In the genomic region with DNA sequence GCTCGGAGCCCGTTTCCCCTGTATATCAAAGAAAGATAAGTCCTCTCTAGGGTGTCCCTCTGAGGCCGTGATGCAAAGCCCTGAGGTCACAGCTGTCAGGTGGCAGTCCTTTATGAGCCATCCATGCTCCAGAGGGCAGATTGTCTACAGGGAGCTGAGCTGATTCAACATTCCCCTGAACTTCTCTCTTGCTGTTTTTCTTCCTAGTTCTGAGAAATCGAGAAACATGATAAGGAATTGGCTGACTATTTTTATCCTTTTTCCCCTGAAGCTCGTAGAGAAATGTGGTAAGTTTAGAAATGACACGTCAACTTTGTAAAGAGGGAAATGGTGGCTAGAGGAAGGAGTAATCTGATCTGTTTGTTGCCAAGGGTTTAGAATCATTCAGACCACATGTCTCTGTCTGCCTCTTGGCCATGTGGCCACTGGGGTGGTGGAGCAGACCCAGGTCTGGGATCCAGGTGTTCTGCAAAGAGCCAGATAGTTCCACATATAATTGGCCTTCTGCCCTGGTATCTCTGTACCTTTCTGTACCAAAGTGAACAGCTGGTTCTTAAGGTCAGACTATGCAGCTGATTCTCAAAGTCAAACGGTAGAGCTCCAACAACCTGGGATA, we compare ENCODE assay signal across 8 cellular contexts. TPM values are rescaled to one million over a fixed set of nuclear protein-coding genes. Genes with fewer than 3 reads are reported as not detected.
DNase-seq lines count a peak whose midpoint lies in the region; ATAC-seq and TF ChIP-seq lines count a peak whose summit lies in the region.

No MANE protein-coding gene starts in this region.

- peaks cover 10 to 21% (median 11%) of the 10 kb centered on the region in 3 donors for H3K4me1 Mint-ChIP-seq in CD8-positive, alpha-beta memory T cell
- peaks cover 32% of the 10 kb centered on the region for H3K4me1 Mint-ChIP-seq in activated naive CD8-positive, alpha-beta T cell treated with anti-CD3 and anti-CD28 coated beads, Interleukin-2, amount 10 ng/mL, durations not matched to agents 7 days and 5 days
- peaks cover 46% of the 10 kb centered on the region for H3K4me1 Mint-ChIP-seq in nephron progenitor cell

- H4K20me1 ChIP-seq in KMS-11 (ENCODE audit: insufficient read depth), result no peaks in the 10 kb centered on the region

- peak overlapping the region; percentile 3 for H3K27ac ChIP-seq in CD8-positive, alpha-beta memory T cell (ENCODE audit: low read depth, low read length)
- peak overlapping the region; percentile 97 for H3K27ac ChIP-seq in KMS-11
- H3K27ac ChIP-seq in breast epithelium, result no peak overlapping the region

- CTCF ChIA-PET in CD8-positive, alpha-beta memory T cell (lab: Charles Lee), result no interaction called here

- H3K79me2 ChIP-seq in KMS-11 (ENCODE audit: insufficient read depth, low read depth), result no peaks in the 10 kb centered on the region; the same call in 1 of the 2 replicates

- no peaks in the 10 kb centered on the region for H3K4me1 ChIP-seq in CD8-positive, alpha-beta memory T cell (ENCODE audit: insufficient read depth, low read length)
- H3K4me1 ChIP-seq in KMS-11 (ENCODE audit: low read depth, poor library complexity, severe bottlenecking) (peaks cover 34% of the 10 kb centered on the region), breast epithelium (peaks cover 0 to 7% of the 10 kb centered on the region in 2 donors)

- H3K27ac Mint-ChIP-seq in CD8-positive, alpha-beta memory T cell, result peak overlapping the region in 2 of 8 donors; percentile 29 to 69
- H3K27ac Mint-ChIP-seq in activated naive CD8-positive, alpha-beta T cell treated with anti-CD3 and anti-CD28 coated beads, Interleukin-2, amount 10 ng/mL, durations not matched to agents 7 days and 5 days, result peak overlapping the region; percentile 76
- H3K27ac Mint-ChIP-seq in nephron progenitor cell, result peak overlapping the region; percentile 79

- TF ChIP-seq CTCF in KMS-11 (conservative IDR thresholded peaks at IDR 0.05; ENCODE audit: low read depth, low read length) (no peak), nephron progenitor cell (IDR thresholded peaks at IDR 0.05) (no peak), breast epithelium (IDR thresholded peaks at IDR 0.05) (no peak)

- peak overlapping the region; percentile 60 for H2AFZ ChIP-seq in KMS-11 (ENCODE audit: low read depth)

- no peaks in the 10 kb centered on the region for H3K9me3 Mint-ChIP-seq in CD8-positive, alpha-beta memory T cell
- no peaks in the 10 kb centered on the region for H3K9me3 Mint-ChIP-seq in activated naive CD8-positive, alpha-beta T cell treated with anti-CD3 and anti-CD28 coated beads, Interleukin-2, amount 10 ng/mL, durations not matched to agents 7 days and 5 days
- H3K9me3 Mint-ChIP-seq in nephron progenitor cell, result no peaks in the 10 kb centered on the region

- no peaks in the 10 kb centered on the region for H3K36me3 ChIP-seq in CD8-positive, alpha-beta memory T cell (ENCODE audit: insufficient read depth, low read length)
- H3K36me3 ChIP-seq in KMS-11 (ENCODE audit: insufficient read depth) (no peaks in the 10 kb centered on the region), breast epithelium (no peaks in the 10 kb centered on the region)

- peak overlapping the region in 1 of 7 donors; percentile 69 for H3K4me3 Mint-ChIP-seq in CD8-positive, alpha-beta memory T cell
- H3K4me3 Mint-ChIP-seq in activated naive CD8-positive, alpha-beta T cell treated with anti-CD3 and anti-CD28 coated beads, Interleukin-2, amount 10 ng/mL, durations not matched to agents 7 days and 5 days, result peak overlapping the region; percentile 33
- peak overlapping the region; percentile 12 for H3K4me3 Mint-ChIP-seq in nephron progenitor cell

- POLR2A ChIA-PET in CD8-positive, alpha-beta memory T cell (lab: Charles Lee), result no interaction called here
- POLR2A ChIA-PET in activated naive CD8-positive, alpha-beta T cell treated with anti-CD3 and anti-CD28 coated beads, Interleukin-2, amount 10 ng/mL, durations not matched to agents 7 days and 5 days (lab: Charles Lee), result interaction anchor here (0.5 kb wide), 1 partner anchor 131 kb away, joined by 4 read pairs; no protein-coding TSS in a partner anchor

- no peaks in the 10 kb centered on the region for H3K27me3 ChIP-seq in CD8-positive, alpha-beta memory T cell (ENCODE audit: insufficient read depth, low read length, poor library complexity, severe bottlenecking)
- H3K27me3 ChIP-seq in KMS-11 (ENCODE audit: insufficient read depth, low read depth) (no peaks in the 10 kb centered on the region), breast epithelium (no peaks in the 10 kb centered on the region)

- H3K9me3 ChIP-seq in CD8-positive, alpha-beta memory T cell (ENCODE audit: low read length), result no peaks in the 10 kb centered on the region
- H3K9me3 ChIP-seq in breast epithelium, result no peaks in the 10 kb centered on the region

- peaks cover 0 to 2% of the 10 kb centered on the region in 2 donors for H3K27me3 Mint-ChIP-seq in CD8-positive, alpha-beta memory T cell
- H3K27me3 Mint-ChIP-seq in activated naive CD8-positive, alpha-beta T cell treated with anti-CD3 and anti-CD28 coated beads, Interleukin-2, amount 10 ng/mL, durations not matched to agents 7 days and 5 days, result no peaks in the 10 kb centered on the region
- H3K27me3 Mint-ChIP-seq in nephron progenitor cell (ENCODE audit: low read depth, poor library complexity), result no peaks in the 10 kb centered on the region

- no peak for TF ChIP-seq POLR2A in breast epithelium (IDR thresholded peaks at IDR 0.05)

- peaks cover 0 to 15% (median 2%) of the 10 kb centered on the region in 3 donors for H3K36me3 Mint-ChIP-seq in CD8-positive, alpha-beta memory T cell
- H3K36me3 Mint-ChIP-seq in activated naive CD8-positive, alpha-beta T cell treated with anti-CD3 and anti-CD28 coated beads, Interleukin-2, amount 10 ng/mL, durations not matched to agents 7 days and 5 days, result no peaks in the 10 kb centered on the region
- peaks cover 9% of the 10 kb centered on the region for H3K36me3 Mint-ChIP-seq in nephron progenitor cell (ENCODE audit: low read depth)

- DNase-seq in CD8-positive, alpha-beta memory T cell, result no peak
- no peak for DNase-seq in activated naive CD8-positive, alpha-beta T cell treated with anti-CD3 and anti-CD28 coated beads, Interleukin-2, amount 10 ng/mL, durations not matched to agents 7 days and 5 days
- no peak for DNase-seq in nephron progenitor cell
- no peak for DNase-seq in LoVo (ENCODE audit: low spot score)
- DNase-seq in breast epithelium (ENCODE audit: low spot score in 2 of 2), result no peak

- intact Hi-C loops in breast epithelium (cut with DNase I; ENCODE audit: low total_unique reads), result no loop called here

- H3K9ac ChIP-seq in KMS-11, result peak overlapping the region; percentile 66

- no peak overlapping the region for H3K4me3 ChIP-seq in CD8-positive, alpha-beta memory T cell (ENCODE audit: low read length)
- H3K4me3 ChIP-seq in KMS-11 (IDR thresholded peaks at IDR 0.05; ENCODE audit: insufficient read depth, low read depth, low read length) (no peak overlapping the region), breast epithelium (no peak overlapping the region)

- peak overlapping the region; percentile 71 for H3K4me2 ChIP-seq in KMS-11

- no peak for ATAC-seq in activated naive CD8-positive, alpha-beta T cell treated with anti-CD3 and anti-CD28 coated beads, Interleukin-2, amount 10 ng/mL, durations not matched to agents 7 days and 5 days (ENCODE audit: low read depth)
- ATAC-seq in GM18502 (IDR thresholded peaks at IDR 0.05; ENCODE audit: poor library complexity, unreplicated experiment), result no peak
- no peak for ATAC-seq in HG02642 (IDR thresholded peaks at IDR 0.05; ENCODE audit: poor library complexity, unreplicated experiment)

RNA-seq across cellular contexts. Expression of a gene that starts 3.5 kb away (rescaled TPM):
- total RNA-seq in CD8-positive, alpha-beta memory T cell, result 10 to 100 TPM; 33.3 to 35.5 TPM
- 7.7 TPM for polyA plus RNA-seq in CD8-positive, alpha-beta memory T cell
- total RNA-seq in activated naive CD8-positive, alpha-beta T cell treated with anti-CD3 and anti-CD28 coated beads, Interleukin-2, amount 10 ng/mL, durations not matched to agents 7 days and 5 days, result 10 to 100 TPM in 1 of 2 experiments, 1 to 10 TPM in 1; 8.5 to 10.0 TPM
- total RNA-seq in breast epithelium, result 10 to 100 TPM; 20.0 to 31.0 (median 20.1) TPM

RNA-seq across cellular contexts. Expression of a gene that starts 4.0 kb away (rescaled TPM):
- total RNA-seq in CD8-positive, alpha-beta memory T cell, result 10 to 100 TPM; 17.0 to 17.1 TPM
- polyA plus RNA-seq in CD8-positive, alpha-beta memory T cell, result 6.9 TPM
- 10 to 100 TPM; 11.8 to 12.2 TPM for total RNA-seq in activated naive CD8-positive, alpha-beta T cell treated with anti-CD3 and anti-CD28 coated beads, Interleukin-2, amount 10 ng/mL, durations not matched to agents 7 days and 5 days
- 10 to 100 TPM in 2 of 3 donors, 1 to 10 TPM in 1; 9.5 to 17.4 (median 16.4) TPM for total RNA-seq in breast epithelium

RNA-seq across cellular contexts. Expression of a gene that starts 28.3 kb away (rescaled TPM):
- 10 to 100 TPM; 23.4 to 26.0 TPM for total RNA-seq in CD8-positive, alpha-beta memory T cell
- 38.9 TPM for polyA plus RNA-seq in CD8-positive, alpha-beta memory T cell
- total RNA-seq in activated naive CD8-positive, alpha-beta T cell treated with anti-CD3 and anti-CD28 coated beads, Interleukin-2, amount 10 ng/mL, durations not matched to agents 7 days and 5 days, result 10 to 100 TPM; 18.5 to 18.8 TPM
- total RNA-seq in breast epithelium, result 100 to 1,000 TPM in 2 of 3 donors, 10 to 100 TPM in 1; 79.6 to 134 (median 107) TPM

RNA-seq across cellular contexts. Expression of a gene that starts 28.5 kb away (rescaled TPM):
- total RNA-seq in CD8-positive, alpha-beta memory T cell, result 100 to 1,000 TPM in 1 of 2 experiments, 10 to 100 TPM in 1; 95.1 to 103 TPM
- polyA plus RNA-seq in CD8-positive, alpha-beta memory T cell, result 119 TPM
- total RNA-seq in activated naive CD8-positive, alpha-beta T cell treated with anti-CD3 and anti-CD28 coated beads, Interleukin-2, amount 10 ng/mL, durations not matched to agents 7 days and 5 days, result 10 to 100 TPM; 31.1 to 34.6 TPM
- 10 to 100 TPM; 12.5 to 19.0 (median 15.1) TPM for total RNA-seq in breast epithelium

RNA-seq across cellular contexts. Expression of a gene that starts 30.9 kb away (rescaled TPM):
- total RNA-seq in CD8-positive, alpha-beta memory T cell, result 1 to 10 TPM; 2.4 to 2.8 TPM
- 0.83 TPM for polyA plus RNA-seq in CD8-positive, alpha-beta memory T cell
- 1 to 10 TPM; 4.5 to 5.7 TPM for total RNA-seq in activated naive CD8-positive, alpha-beta T cell treated with anti-CD3 and anti-CD28 coated beads, Interleukin-2, amount 10 ng/mL, durations not matched to agents 7 days and 5 days
- total RNA-seq in breast epithelium, result 1 to 10 TPM; 4.9 to 5.9 (median 5.9) TPM

Comparison
In these comparisons a context has a peak if more than half of its experiments do, and no peak if none do; other contexts are left out.
1. H3K27ac ChIP-seq: peak in CD8-positive, alpha-beta memory T cell (single experiment) and KMS-11 (single experiment); none in breast epithelium (0 of 2).